ENCODE assay signal across 1 cellular context in the genomic region with DNA sequence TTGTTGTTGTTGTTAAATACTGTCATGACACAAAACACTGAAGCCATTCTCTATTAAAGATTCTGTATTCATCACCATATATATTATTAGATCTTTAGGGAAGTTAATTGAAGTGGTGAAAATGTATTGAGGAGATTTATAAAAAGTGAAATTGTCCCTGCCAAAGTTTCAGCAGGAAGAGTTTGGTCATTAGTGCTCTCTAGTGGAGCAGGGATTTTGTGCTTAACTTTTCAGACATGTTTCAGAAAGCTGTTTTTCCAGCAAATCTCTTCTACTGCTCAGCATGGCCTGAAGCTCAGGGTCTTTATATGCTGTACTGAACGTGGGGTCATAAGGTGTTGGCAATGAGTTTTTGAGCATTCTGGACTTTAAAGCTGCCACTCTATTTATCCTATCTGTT.
TF ChIP-seq lines count a peak whose summit lies in the region.

No MANE protein-coding gene starts in this region.

TF ChIP-seq in HCT116, 20 proteins besides CTCF, POLR2A, EP300 and RAD21 (continued from another document):
- TF ChIP-seq, protein P1, sequence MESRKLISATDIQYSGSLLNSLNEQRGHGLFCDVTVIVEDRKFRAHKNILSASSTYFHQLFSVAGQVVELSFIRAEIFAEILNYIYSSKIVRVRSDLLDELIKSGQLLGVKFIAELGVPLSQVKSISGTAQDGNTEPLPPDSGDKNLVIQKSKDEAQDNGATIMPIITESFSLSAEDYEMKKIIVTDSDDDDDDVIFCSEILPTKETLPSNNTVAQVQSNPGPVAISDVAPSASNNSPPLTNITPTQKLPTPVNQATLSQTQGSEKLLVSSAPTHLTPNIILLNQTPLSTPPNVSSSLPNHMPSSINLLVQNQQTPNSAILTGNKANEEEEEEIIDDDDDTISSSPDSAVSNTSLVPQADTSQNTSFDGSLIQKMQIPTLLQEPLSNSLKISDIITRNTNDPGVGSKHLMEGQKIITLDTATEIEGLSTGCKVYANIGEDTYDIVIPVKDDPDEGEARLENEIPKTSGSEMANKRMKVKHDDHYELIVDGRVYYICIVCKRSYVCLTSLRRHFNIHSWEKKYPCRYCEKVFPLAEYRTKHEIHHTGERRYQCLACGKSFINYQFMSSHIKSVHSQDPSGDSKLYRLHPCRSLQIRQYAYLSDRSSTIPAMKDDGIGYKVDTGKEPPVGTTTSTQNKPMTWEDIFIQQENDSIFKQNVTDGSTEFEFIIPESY (IDR thresholded peaks at IDR 0.05; ENCODE audit: extremely low read depth, insufficient replicate concordance, low read length) = no peak
- no peak for TF ChIP-seq ZFX (IDR thresholded peaks at IDR 0.05)
- TF ChIP-seq EGR1 (IDR thresholded peaks at IDR 0.05; ENCODE audit: low read depth) = no peak
- no peak for TF ChIP-seq JUND (IDR thresholded peaks at IDR 0.05)
- TF ChIP-seq, protein P2, sequence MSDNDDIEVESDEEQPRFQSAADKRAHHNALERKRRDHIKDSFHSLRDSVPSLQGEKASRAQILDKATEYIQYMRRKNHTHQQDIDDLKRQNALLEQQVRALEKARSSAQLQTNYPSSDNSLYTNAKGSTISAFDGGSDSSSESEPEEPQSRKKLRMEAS (IDR thresholded peaks at IDR 0.05) = no peak
- no peak for TF ChIP-seq YY1 (IDR thresholded peaks at IDR 0.05; ENCODE audit: extremely low read depth, insufficient replicate concordance, low read depth, low read length)
- no peak for TF ChIP-seq CEBPB (IDR thresholded peaks at IDR 0.05; ENCODE audit: low read depth)
- TF ChIP-seq SIN3A (IDR thresholded peaks at IDR 0.05; ENCODE audit: low read depth) = no peak
- TF ChIP-seq, protein P3, sequence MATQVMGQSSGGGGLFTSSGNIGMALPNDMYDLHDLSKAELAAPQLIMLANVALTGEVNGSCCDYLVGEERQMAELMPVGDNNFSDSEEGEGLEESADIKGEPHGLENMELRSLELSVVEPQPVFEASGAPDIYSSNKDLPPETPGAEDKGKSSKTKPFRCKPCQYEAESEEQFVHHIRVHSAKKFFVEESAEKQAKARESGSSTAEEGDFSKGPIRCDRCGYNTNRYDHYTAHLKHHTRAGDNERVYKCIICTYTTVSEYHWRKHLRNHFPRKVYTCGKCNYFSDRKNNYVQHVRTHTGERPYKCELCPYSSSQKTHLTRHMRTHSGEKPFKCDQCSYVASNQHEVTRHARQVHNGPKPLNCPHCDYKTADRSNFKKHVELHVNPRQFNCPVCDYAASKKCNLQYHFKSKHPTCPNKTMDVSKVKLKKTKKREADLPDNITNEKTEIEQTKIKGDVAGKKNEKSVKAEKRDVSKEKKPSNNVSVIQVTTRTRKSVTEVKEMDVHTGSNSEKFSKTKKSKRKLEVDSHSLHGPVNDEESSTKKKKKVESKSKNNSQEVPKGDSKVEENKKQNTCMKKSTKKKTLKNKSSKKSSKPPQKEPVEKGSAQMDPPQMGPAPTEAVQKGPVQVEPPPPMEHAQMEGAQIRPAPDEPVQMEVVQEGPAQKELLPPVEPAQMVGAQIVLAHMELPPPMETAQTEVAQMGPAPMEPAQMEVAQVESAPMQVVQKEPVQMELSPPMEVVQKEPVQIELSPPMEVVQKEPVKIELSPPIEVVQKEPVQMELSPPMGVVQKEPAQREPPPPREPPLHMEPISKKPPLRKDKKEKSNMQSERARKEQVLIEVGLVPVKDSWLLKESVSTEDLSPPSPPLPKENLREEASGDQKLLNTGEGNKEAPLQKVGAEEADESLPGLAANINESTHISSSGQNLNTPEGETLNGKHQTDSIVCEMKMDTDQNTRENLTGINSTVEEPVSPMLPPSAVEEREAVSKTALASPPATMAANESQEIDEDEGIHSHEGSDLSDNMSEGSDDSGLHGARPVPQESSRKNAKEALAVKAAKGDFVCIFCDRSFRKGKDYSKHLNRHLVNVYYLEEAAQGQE (IDR thresholded peaks at IDR 0.05; ENCODE audit: low read depth) = no peak
